19 cellular contexts compared by ENCODE assay signal in genomic region chr11:17472467-17472866, GRCh38. TPM values are rescaled to one million over a fixed set of nuclear protein-coding genes. Genes with fewer than 3 reads are reported as not detected.
DNase-seq lines count a peak whose midpoint lies in the region; ATAC-seq and TF ChIP-seq lines count a peak whose summit lies in the region.
"Had no signal": no experiment of that assay in that cellular context is flagged by ENCODE, and none has a peak within 500 bp of the region (broad histone marks: within the 10 kb centered on the region; RNA-seq: fewer than 3 reads in every experiment).

No MANE protein-coding gene starts in this region.

- peaks cover 10% of the 10 kb centered on the region for H3K27me3 Mint-ChIP-seq in glutamatergic neuron (ENCODE audit: unreplicated experiment)
- peaks cover 40% of the 10 kb centered on the region for H3K27me3 Mint-ChIP-seq in activated T-helper 17 cell treated with anti-CD3 and anti-CD28 coated beads, Interleukin-2, amount 50 U/mL, for 72 hours

- peaks cover 24% of the 10 kb centered on the region for H3K4me1 Mint-ChIP-seq in glutamatergic neuron (ENCODE audit: low read depth, unreplicated experiment)
- no peaks in the 10 kb centered on the region for H3K4me1 Mint-ChIP-seq in activated T-helper 17 cell treated with anti-CD3 and anti-CD28 coated beads, Interleukin-2, amount 50 U/mL, for 72 hours

- ATAC-seq in HG02970 (IDR thresholded peaks at IDR 0.05; ENCODE audit: low FRiP score, unreplicated experiment) = no peak
- ATAC-seq in activated T-helper 17 cell treated with anti-CD3 and anti-CD28 coated beads, Interleukin-2, amount 50 U/mL, for 72 hours (replicated peaks) = no peak
- ATAC-seq: GM12878 had no signal

- intact Hi-C loops in posterior vena cava (cut with DNase I) = no loop called here

- peak overlapping the region; percentile 80 for H3K27ac Mint-ChIP-seq in glutamatergic neuron (ENCODE audit: unreplicated experiment)
- no peak overlapping the region for H3K27ac Mint-ChIP-seq in activated T-helper 17 cell treated with anti-CD3 and anti-CD28 coated beads, Interleukin-2, amount 50 U/mL, for 72 hours
- H3K27ac Mint-ChIP-seq: CD8-positive, alpha-beta memory T cell; H9 had no signal

- H3K36me3 ChIP-seq in brain microvascular endothelial cell (replicated peaks) = no peaks in the 10 kb centered on the region
- H3K36me3 ChIP-seq: BLaER1 had no signal

- TF ChIP-seq CTCF in glutamatergic neuron (IDR thresholded peaks at IDR 0.05; ENCODE audit: partially characterized antibody, unreplicated experiment) = no peak
- no peak for TF ChIP-seq CTCF in brain microvascular endothelial cell (IDR thresholded peaks at IDR 0.05; ENCODE audit: low read depth, low read length, missing control alignments)

- H3K4me3 ChIP-seq in brain microvascular endothelial cell (ENCODE audit: low read depth, low read length) = no peak overlapping the region
- H3K4me3 ChIP-seq: BLaER1, GM12878 had no signal

- H3K36me3 Mint-ChIP-seq in glutamatergic neuron (ENCODE audit: unreplicated experiment) = no peaks in the 10 kb centered on the region
- H3K36me3 Mint-ChIP-seq in activated T-helper 17 cell treated with anti-CD3 and anti-CD28 coated beads, Interleukin-2, amount 50 U/mL, for 72 hours (ENCODE audit: low read depth) = no peaks in the 10 kb centered on the region
- H3K36me3 Mint-ChIP-seq: CD8-positive, alpha-beta memory T cell had no signal

- H3K4me3 Mint-ChIP-seq in glutamatergic neuron (ENCODE audit: unreplicated experiment) = peak overlapping the region; percentile 54
- H3K4me3 Mint-ChIP-seq in activated T-helper 17 cell treated with anti-CD3 and anti-CD28 coated beads, Interleukin-2, amount 50 U/mL, for 72 hours = no peak overlapping the region
- H3K4me3 Mint-ChIP-seq: CD8-positive, alpha-beta memory T cell; H9 had no signal

- peaks cover 4% of the 10 kb centered on the region for H3K9me3 Mint-ChIP-seq in glutamatergic neuron (ENCODE audit: unreplicated experiment)
- H3K9me3 Mint-ChIP-seq in activated T-helper 17 cell treated with anti-CD3 and anti-CD28 coated beads, Interleukin-2, amount 50 U/mL, for 72 hours = no peaks in the 10 kb centered on the region
- H3K9me3 Mint-ChIP-seq: CD8-positive, alpha-beta memory T cell; H9 had no signal

- in situ Hi-C loops in brain microvascular endothelial cell (cut with HindIII; ENCODE audit: low pct_ligation_motif_present, low sequenced_read_pairs) = no loop called here

- no peak overlapping the region for H3K27ac ChIP-seq in brain microvascular endothelial cell
- H3K27ac ChIP-seq: BLaER1, HL-60 had no signal

- H3K27me3 ChIP-seq in brain microvascular endothelial cell (replicated peaks) = peaks cover 39% of the 10 kb centered on the region

- DNase-seq in NCI-H524 (lab: John Stamatoyannopoulos, UW) (peak; percentile 29 to 55), NCI-H524 treated with DMSO at 0.1 percent for 48 hours (lab: John Stamatoyannopoulos, UW) (no peak), NCI-H69 (lab: John Stamatoyannopoulos, UW) (peak; percentile 47), glutamatergic neuron (peak; percentile 33), posterior vena cava (ENCODE audit: low spot score) (peak; percentile 47), brain microvascular endothelial cell (no peak)
- DNase-seq: 8988T; AML-193; Caco-2; CD8-positive, alpha-beta memory T cell; DMS 273 treated with DMSO at 0.1 percent for 48 hours; GOT3; H9 had no signal

RNA-seq across cellular contexts. Expression of gene ABCC8, which starts 4.2 kb away (rescaled TPM):
- total RNA-seq in glutamatergic neuron (ENCODE audit: unreplicated experiment) (5.7 TPM), posterior vena cava (10 to 100 TPM in 1 of 2 donors, 1 to 10 TPM in 1; 3.4 to 11.4 TPM)
- total RNA-seq in activated T-helper 17 cell treated with anti-CD3 and anti-CD28 coated beads, Interleukin-2, amount 50 U/mL, for 72 hours = not detected
- total RNA-seq: Caco-2; CD8-positive, alpha-beta memory T cell; Daoy; GM12878 had no signal

Comparison
In these comparisons a context has a peak if more than half of its experiments do, and no peak if none do; other contexts are left out.
1. DNase-seq: peak in NCI-H524 (2 of 2), NCI-H69 (single experiment), glutamatergic neuron (single experiment) and posterior vena cava (single experiment); none in NCI-H524 treated with DMSO at 0.1 percent for 48 hours (single experiment) and brain microvascular endothelial cell (single experiment).